In the genomic region with DNA sequence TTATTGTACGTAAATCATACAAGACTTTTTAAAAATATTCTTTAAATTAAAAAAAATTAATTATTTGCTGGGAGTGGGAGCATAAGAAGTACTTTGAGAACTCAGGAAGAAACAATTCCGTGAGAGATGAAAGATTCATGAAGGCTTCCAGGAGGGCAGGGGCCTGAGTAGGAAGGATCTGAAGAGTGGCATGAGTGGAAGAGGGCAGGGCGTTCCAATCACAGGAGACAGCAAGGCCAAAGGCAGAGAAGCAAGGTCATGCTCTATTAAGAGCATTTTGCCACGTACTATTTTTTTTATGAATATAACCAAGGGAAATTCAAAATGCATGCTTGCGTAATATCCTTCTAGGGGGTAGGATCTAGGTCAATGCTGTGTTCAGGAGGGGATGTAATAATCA, we compare ENCODE assay signal across 25 cellular contexts.
"Had no signal": no experiment of that assay in that cellular context is flagged by ENCODE, and none has a peak within 500 bp of the region (broad histone marks: within the 10 kb centered on the region; RNA-seq: fewer than 3 reads in every experiment).

No MANE protein-coding gene starts in this region.

- DNase-seq: dorsolateral prefrontal cortex; effector CD4-positive, alpha-beta T cell; hypothalamus; immature natural killer cell; left lung; lower lobe of right lung; naive thymus-derived CD8-positive, alpha-beta T cell; nephron progenitor cell; occipital lobe; ovary; posterior cingulate gyrus; psoas muscle; stimulated activated CD4-positive, alpha-beta T cell treated with anti-CD3 and anti-CD28 coated beads, Interleukin-12 subunit alpha, Interleukin-12 subunit beta, amount 100 ng/mL, for 4 hours; stimulated activated CD4-positive, alpha-beta T cell treated with anti-CD3 and anti-CD28 coated beads, Interleukin-1b, Interleukin-23, amount 100 ng/mL, for 48 hours; stimulated activated CD4-positive, alpha-beta T cell treated with anti-CD3 and anti-CD28 coated beads, Interleukin-4, amount 100 ng/mL, for 1 hour; stimulated activated CD8-positive, alpha-beta memory T cell treated with anti-CD3 and anti-CD28 coated beads, Interleukin-4, amount 100 ng/mL, for 48 hours; stimulated activated naive CD4-positive, alpha-beta T cell; stimulated activated naive CD8-positive, alpha-beta T cell treated with anti-CD3 and anti-CD28 coated beads, Interleukin-15, amount 100 ng/mL, for 72 hours; transverse colon; upper lobe of right lung; uterus had no signal

- H3K4me1 ChIP-seq: left lung, lower lobe of right lung, psoas muscle, suprapubic skin, transverse colon, upper lobe of right lung, uterus had no signal

- H3K27ac ChIP-seq: dorsolateral prefrontal cortex, left lung, lower lobe of right lung, ovary, psoas muscle, suprapubic skin, transverse colon, upper lobe of right lung, uterus had no signal

- FAIRE-seq: keratinocyte had no signal

- ATAC-seq: left lung; lower lobe of right lung; naive thymus-derived CD8-positive, alpha-beta T cell; psoas muscle; sciatic nerve; stimulated activated naive CD8-positive, alpha-beta T cell treated with anti-CD3 and anti-CD28 coated beads, Interleukin-15, amount 100 ng/mL, for 72 hours; upper lobe of right lung had no signal

- H3K4me2 ChIP-seq: smooth muscle cell had no signal

- H3K9me3 ChIP-seq: left lung, lower lobe of right lung, ovary, psoas muscle, suprapubic skin, transverse colon, upper lobe of right lung, uterus had no signal

- H3K4me3 ChIP-seq: dorsolateral prefrontal cortex, left lung, lower lobe of right lung, ovary, psoas muscle, smooth muscle cell, suprapubic skin, transverse colon, upper lobe of right lung, uterus had no signal

- H3K36me3 ChIP-seq: left lung, lower lobe of right lung, ovary, suprapubic skin, transverse colon, upper lobe of right lung, uterus had no signal

- H3K27me3 ChIP-seq: dorsolateral prefrontal cortex, left lung, ovary, suprapubic skin, transverse colon, upper lobe of right lung, uterus had no signal
